ENCODE assay signal across 16 cellular contexts in the genomic region with DNA sequence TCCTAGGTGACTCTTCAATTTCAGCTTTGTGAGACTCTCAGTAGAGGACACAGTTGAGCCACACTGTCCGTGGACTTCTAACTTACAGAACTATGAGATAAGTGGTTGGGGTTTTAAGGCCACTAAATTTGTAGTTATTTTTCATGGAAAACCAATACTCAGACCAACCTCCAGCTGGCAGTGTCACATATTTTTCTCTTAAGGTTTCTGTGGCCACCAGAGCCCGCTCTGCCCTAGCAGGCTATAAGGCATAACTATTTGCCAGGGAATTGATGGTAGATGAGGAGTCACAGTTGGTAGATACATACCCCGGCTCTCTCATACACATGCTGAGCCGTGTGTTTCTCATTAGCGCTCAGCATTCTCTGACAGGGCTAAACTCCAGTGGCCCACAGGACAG.
DNase-seq lines count a peak whose midpoint lies in the region; ATAC-seq, FAIRE-seq and TF ChIP-seq lines count a peak whose summit lies in the region.
"Had no signal": no experiment of that assay in that cellular context is flagged by ENCODE, and none has a peak within 500 bp of the region (broad histone marks: within the 10 kb centered on the region; RNA-seq: fewer than 3 reads in every experiment).

No MANE protein-coding gene starts in this region.

- H3K9ac ChIP-seq in HepG2 (ENCODE audit: insufficient read depth, low read depth, low read length): no peak overlapping the region

- POLR2A ChIA-PET in HepG2 (lab: Yijun Ruan, JAX): no interaction called here

- FAIRE-seq in HepG2 (lab: Jason Lieb, UNC): no peak

- TF ChIP-seq POLR2A in body of pancreas (IDR thresholded peaks at IDR 0.05): no peak
- TF ChIP-seq POLR2A in HepG2 (IDR thresholded peaks at IDR 0.05; ENCODE audit: insufficient read depth in 1 of 2, low read depth in 2 of 2, low read length in 2 of 2): no peak

- H3K36me3 ChIP-seq in body of pancreas (replicated peaks in 1 of 2; ENCODE audit: insufficient read depth in 1 of 2, low read depth in 2 of 2) (no peaks in the 10 kb centered on the region), HepG2 (replicated peaks in 1 of 2; ENCODE audit: control insufficient read depth in 1 of 2, insufficient read depth in 2 of 2, low read length in 2 of 2) (no peaks in the 10 kb centered on the region)
- H3K36me3 ChIP-seq: colonic mucosa, HAP-1 had no signal

- no peaks in the 10 kb centered on the region for H4K20me1 ChIP-seq in HepG2 (ENCODE audit: insufficient read depth, low read length)

- in situ Hi-C loops in HepG2 (cut with HindIII; ENCODE audit: extremely low pct_ligation_motif_present, low pct_unique_long_range_greater_than_20kb): no loop called here

- no peak overlapping the region for H3K4me2 ChIP-seq in HepG2 (ENCODE audit: low read depth, low read length)

- H3K27me3 Mint-ChIP-seq in Calu3 (ENCODE audit: unreplicated experiment) (no peaks in the 10 kb centered on the region), chondrocyte (ENCODE audit: low read depth) (no peaks in the 10 kb centered on the region)
- H3K27me3 Mint-ChIP-seq in stimulated activated naive CD8-positive, alpha-beta T cell treated with anti-CD3 and anti-CD28 coated beads, Interleukin-15, amount 100 ng/mL, for 72 hours: no peaks in the 10 kb centered on the region
- H3K27me3 Mint-ChIP-seq: activated naive CD8-positive, alpha-beta T cell treated with anti-CD3 and anti-CD28 coated beads, Interleukin-2, amount 10 ng/mL, durations not matched to agents 7 days and 5 days had no signal

- TF ChIP-seq EP300 in HepG2 (IDR thresholded peaks at IDR 0.05; ENCODE audit: low read depth in 2 of 2, low read length in 2 of 2): no peak
- no peak for TF ChIP-seq EP300 in HepG2 (CRISPR knock-in tag; IDR thresholded peaks at IDR 0.05; ENCODE audit: borderline replicate concordance)

- H3K4me1 Mint-ChIP-seq in Calu3 (ENCODE audit: low read depth, unreplicated experiment) (no peaks in the 10 kb centered on the region), chondrocyte (ENCODE audit: low read depth) (no peaks in the 10 kb centered on the region)
- no peaks in the 10 kb centered on the region for H3K4me1 Mint-ChIP-seq in stimulated activated naive CD8-positive, alpha-beta T cell treated with anti-CD3 and anti-CD28 coated beads, Interleukin-15, amount 100 ng/mL, for 72 hours
- H3K4me1 Mint-ChIP-seq: activated naive CD8-positive, alpha-beta T cell treated with anti-CD3 and anti-CD28 coated beads, Interleukin-2, amount 10 ng/mL, durations not matched to agents 7 days and 5 days had no signal

- H3K27me3 ChIP-seq in body of pancreas: no peaks in the 10 kb centered on the region
- H3K27me3 ChIP-seq in HepG2 (ENCODE audit: control insufficient read depth in 1 of 2, insufficient read depth in 2 of 2, low read length in 2 of 2): no peaks in the 10 kb centered on the region
- H3K27me3 ChIP-seq: colonic mucosa had no signal

- no peak overlapping the region for H3K4me3 ChIP-seq in body of pancreas
- H3K4me3 ChIP-seq in HepG2 (replicated peaks in 1 of 3; ENCODE audit: insufficient read depth in 1 of 3, low read depth in 2 of 3, low read length in 3 of 3): no peak overlapping the region
- H3K4me3 ChIP-seq: colonic mucosa, HAP-1 had no signal

- H3K27ac Mint-ChIP-seq in Calu3 (ENCODE audit: unreplicated experiment): no peak overlapping the region
- no peak overlapping the region for H3K27ac Mint-ChIP-seq in chondrocyte (ENCODE audit: unreplicated experiment)
- no peak overlapping the region for H3K27ac Mint-ChIP-seq in stimulated activated naive CD8-positive, alpha-beta T cell treated with anti-CD3 and anti-CD28 coated beads, Interleukin-15, amount 100 ng/mL, for 72 hours
- H3K27ac Mint-ChIP-seq: activated naive CD8-positive, alpha-beta T cell treated with anti-CD3 and anti-CD28 coated beads, Interleukin-2, amount 10 ng/mL, durations not matched to agents 7 days and 5 days; memory B cell had no signal

- intact Hi-C loops in Calu3 (cut with micrococcal nuclease; ENCODE audit: unreplicated experiment) (loop anchor here (1.0 kb wide), 1 partner anchor 189 kb away; no protein-coding TSS in a partner anchor), body of pancreas (cut with DNase I) (no loop called here), HepG2 (cut with micrococcal nuclease; ENCODE audit: unreplicated experiment) (loop anchor here (5.0 kb wide), 1 partner anchor 318 kb away; no protein-coding TSS in a partner anchor)

- TF ChIP-seq CTCF in Calu3 (IDR thresholded peaks at IDR 0.05; ENCODE audit: unreplicated experiment): no peak
- peak in 5 of 7 experiments; percentile 8 to 53 (median 48) for TF ChIP-seq CTCF in body of pancreas (IDR thresholded peaks at IDR 0.05)
- peak; percentile 15; the same call in 1 of the 2 replicates for TF ChIP-seq CTCF in HepG2 (CRISPR knock-in tag; IDR thresholded peaks at IDR 0.05)
- TF ChIP-seq CTCF in chondrocyte (IDR thresholded peaks at IDR 0.05): no peak

- no TSS peak for BruUV-seq in Calu3 (replicated peaks; lab: Mats Ljungman, UMichigan)
- BruUV-seq in HepG2 (replicated peaks; lab: Mats Ljungman, UMichigan): no TSS peak

- ATAC-seq in body of pancreas: peak; percentile 24
- ATAC-seq in HepG2: peak; percentile 78
- ATAC-seq in GM21381 (IDR thresholded peaks at IDR 0.05; ENCODE audit: unreplicated experiment): no peak
- ATAC-seq in stimulated activated naive CD8-positive, alpha-beta T cell treated with anti-CD3 and anti-CD28 coated beads, Interleukin-15, amount 100 ng/mL, for 72 hours: no peak
- ATAC-seq in HG03354 (IDR thresholded peaks at IDR 0.05; ENCODE audit: poor library complexity, severe bottlenecking, unreplicated experiment): no peak

- H3K4me3 Mint-ChIP-seq in Calu3 (ENCODE audit: low read depth, unreplicated experiment) (no peak overlapping the region), chondrocyte (ENCODE audit: unreplicated experiment) (no peak overlapping the region)
- no peak overlapping the region for H3K4me3 Mint-ChIP-seq in stimulated activated naive CD8-positive, alpha-beta T cell treated with anti-CD3 and anti-CD28 coated beads, Interleukin-15, amount 100 ng/mL, for 72 hours
- H3K4me3 Mint-ChIP-seq: activated naive CD8-positive, alpha-beta T cell treated with anti-CD3 and anti-CD28 coated beads, Interleukin-2, amount 10 ng/mL, durations not matched to agents 7 days and 5 days; memory B cell had no signal

- H3K9me3 Mint-ChIP-seq in Calu3 (ENCODE audit: low read depth, unreplicated experiment) (peaks cover under 1% of the 10 kb centered on the region), chondrocyte (ENCODE audit: low read depth) (peaks cover 8% of the 10 kb centered on the region)
- peaks cover 5 to 20% of the 10 kb centered on the region in 2 donors for H3K9me3 Mint-ChIP-seq in stimulated activated naive CD8-positive, alpha-beta T cell treated with anti-CD3 and anti-CD28 coated beads, Interleukin-15, amount 100 ng/mL, for 72 hours
- H3K9me3 Mint-ChIP-seq: activated naive CD8-positive, alpha-beta T cell treated with anti-CD3 and anti-CD28 coated beads, Interleukin-2, amount 10 ng/mL, durations not matched to agents 7 days and 5 days had no signal

- no peaks in the 10 kb centered on the region for H3K9me3 ChIP-seq in body of pancreas
- H3K9me3 ChIP-seq in HepG2 (ENCODE audit: low read length): peaks cover 41% of the 10 kb centered on the region
- H3K9me3 ChIP-seq: colonic mucosa, HAP-1 had no signal

- H3K79me2 ChIP-seq in HepG2 (ENCODE audit: insufficient read depth, low read length): no peaks in the 10 kb centered on the region

- CTCF ChIA-PET in Calu3 (lab: Charles Lee): no interaction called here
- CTCF ChIA-PET in HepG2 (lab: Yijun Ruan, JAX; ENCODE audit: low intra/inter-chr PET ratio, low total read pairs): no interaction called here

- 71 to 77% methylated on average over 5 of the region's 5 CpGs for WGBS in body of pancreas, 2 donors
- 35% methylated on average over 5 of the region's 5 CpGs for WGBS in HepG2 (ENCODE audit: low lambda C conversion rate)

- DNase-seq in Calu3 (peak; percentile 17), NCI-H69 (lab: John Stamatoyannopoulos, UW) (peak; percentile 1), body of pancreas (peak in 3 of 4 donors; percentile 13 to 18 (median 16)), HepG2 (ENCODE audit: low spot score) (peak; percentile 4), chondrocyte (ENCODE audit: low spot score) (no peak)
- no peak for DNase-seq in stimulated activated naive CD8-positive, alpha-beta T cell treated with anti-CD3 and anti-CD28 coated beads, Interleukin-15, amount 100 ng/mL, for 72 hours
- DNase-seq: activated CD4-positive, CD25-positive, alpha-beta regulatory T cell treated with anti-CD3 and anti-CD28 coated beads, Interleukin-2, amount 50 U/mL, for 72 hours; activated naive CD8-positive, alpha-beta T cell treated with anti-CD3 and anti-CD28 coated beads, Interleukin-2, amount 10 ng/mL, durations not matched to agents 7 days and 5 days; activated T-cell treated with anti-CD3 and anti-CD28 coated beads for 4 hours; colonic mucosa; NCI-H2081 treated with DMSO at 0.1 percent for 48 hours; stimulated activated naive CD4-positive, alpha-beta T cell treated with Interleukin-2 at 50 U/mL for 16 hours had no signal

- H3K27ac ChIP-seq in body of pancreas: no peak overlapping the region
- no peak overlapping the region for H3K27ac ChIP-seq in HepG2 (ENCODE audit: extremely low read length, insufficient read depth, low read length)
- H3K27ac ChIP-seq: colonic mucosa had no signal

- no peaks in the 10 kb centered on the region for H3K4me1 ChIP-seq in body of pancreas
- no peaks in the 10 kb centered on the region for H3K4me1 ChIP-seq in HepG2 (ENCODE audit: insufficient read depth, low read length)
- H3K4me1 ChIP-seq: colonic mucosa, HAP-1 had no signal

- no peak for TF ChIP-seq RAD21 in HepG2 (CRISPR knock-in tag; IDR thresholded peaks at IDR 0.05)

- H3K36me3 Mint-ChIP-seq in Calu3 (ENCODE audit: insufficient read depth, unreplicated experiment) (no peaks in the 10 kb centered on the region), chondrocyte (ENCODE audit: low read depth) (no peaks in the 10 kb centered on the region)
- H3K36me3 Mint-ChIP-seq: activated naive CD8-positive, alpha-beta T cell treated with anti-CD3 and anti-CD28 coated beads, Interleukin-2, amount 10 ng/mL, durations not matched to agents 7 days and 5 days; memory B cell had no signal

- H2AFZ ChIP-seq in HepG2 (ENCODE audit: low read length): no peak overlapping the region

TF ChIP-seq in HepG2, 621 proteins besides CTCF, POLR2A, EP300 and RAD21 (continues in another document):
- TF ChIP-seq STAG1 (CRISPR knock-in tag; IDR thresholded peaks at IDR 0.05) (peak; percentile 30), SMC3 (IDR thresholded peaks at IDR 0.05; ENCODE audit: low read length) (peak; percentile 55; the same call in 1 of the 2 replicates)

Comparison
In these comparisons a context has a peak if more than half of its experiments do, and no peak if none do; other contexts are left out.
1. DNase-seq: peak in Calu3 (single experiment), NCI-H69 (single experiment), body of pancreas (3 of 4) and HepG2 (single experiment); none in chondrocyte (single experiment) and stimulated activated naive CD8-positive, alpha-beta T cell treated with anti-CD3 and anti-CD28 coated beads, Interleukin-15, amount 100 ng/mL, for 72 hours (0 of 2).
2. CTCF ChIP-seq: peak in body of pancreas (5 of 7) and HepG2 (single experiment); none in Calu3 (single experiment) and chondrocyte (single experiment).
3. ATAC-seq: peak in body of pancreas (single experiment) and HepG2 (single experiment); none in GM21381 (single experiment), stimulated activated naive CD8-positive, alpha-beta T cell treated with anti-CD3 and anti-CD28 coated beads, Interleukin-15, amount 100 ng/mL, for 72 hours (single experiment) and HG03354 (single experiment).